In the genomic region with DNA sequence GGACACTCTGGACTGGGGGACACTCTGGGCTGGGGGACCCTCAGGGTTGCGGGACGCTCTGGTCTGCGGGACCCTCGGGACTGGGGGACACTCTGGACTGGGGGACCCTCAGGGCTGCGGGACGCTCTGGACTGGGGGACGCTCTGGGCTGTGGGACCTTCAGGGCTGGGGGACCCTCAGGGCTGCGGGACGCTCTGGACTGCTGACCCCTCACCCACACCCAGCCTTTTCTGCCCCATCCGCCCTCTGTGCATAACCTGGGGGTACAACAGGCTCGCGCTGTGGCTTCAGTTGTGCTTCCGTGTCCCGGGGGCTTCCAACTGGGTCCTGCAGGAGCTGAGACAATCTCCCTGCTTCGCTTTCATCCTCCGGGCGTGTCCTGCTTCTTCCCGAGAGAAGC, we compare ENCODE assay signal across 3 cellular contexts.
"Had no signal": no experiment of that assay in that cellular context is flagged by ENCODE, and none has a peak within 500 bp of the region (broad histone marks: within the 10 kb centered on the region; RNA-seq: fewer than 3 reads in every experiment).

No MANE protein-coding gene starts in this region.

- DNase-seq: GDM1, GF-D8 had no signal

- ATAC-seq: GM12878 had no signal

- H3K4me3 ChIP-seq: GM12878 had no signal
